ENCODE assay signal across 1 cellular context in the genomic region with DNA sequence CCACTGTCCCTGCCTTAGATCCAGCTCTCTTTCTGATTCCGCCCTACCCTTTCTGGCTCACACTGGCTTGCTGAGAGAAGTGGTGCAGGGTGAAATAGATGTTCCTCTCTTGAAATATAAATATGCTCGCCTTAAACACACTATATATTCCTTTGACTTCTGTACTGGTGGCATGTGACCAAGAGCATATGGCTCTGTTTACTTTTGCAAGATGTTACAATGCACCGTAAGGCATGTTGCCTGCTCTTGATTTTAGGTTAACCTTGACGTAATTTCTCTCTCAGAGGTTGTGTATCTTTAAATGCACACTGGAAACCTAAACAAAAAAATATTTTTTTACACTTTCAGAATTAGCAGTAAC.
TF ChIP-seq lines count a peak whose summit lies in the region.

No MANE protein-coding gene starts in this region.

TF ChIP-seq in HepG2, 621 proteins besides CTCF, POLR2A, EP300 and RAD21 (continued from another document):
- TF ChIP-seq, protein P1, sequence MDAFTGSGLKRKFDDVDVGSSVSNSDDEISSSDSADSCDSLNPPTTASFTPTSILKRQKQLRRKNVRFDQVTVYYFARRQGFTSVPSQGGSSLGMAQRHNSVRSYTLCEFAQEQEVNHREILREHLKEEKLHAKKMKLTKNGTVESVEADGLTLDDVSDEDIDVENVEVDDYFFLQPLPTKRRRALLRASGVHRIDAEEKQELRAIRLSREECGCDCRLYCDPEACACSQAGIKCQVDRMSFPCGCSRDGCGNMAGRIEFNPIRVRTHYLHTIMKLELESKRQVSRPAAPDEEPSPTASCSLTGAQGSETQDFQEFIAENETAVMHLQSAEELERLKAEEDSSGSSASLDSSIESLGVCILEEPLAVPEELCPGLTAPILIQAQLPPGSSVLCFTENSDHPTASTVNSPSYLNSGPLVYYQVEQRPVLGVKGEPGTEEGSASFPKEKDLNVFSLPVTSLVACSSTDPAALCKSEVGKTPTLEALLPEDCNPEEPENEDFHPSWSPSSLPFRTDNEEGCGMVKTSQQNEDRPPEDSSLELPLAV (CRISPR knock-in tag; conservative IDR thresholded peaks at IDR 0.05; ENCODE audit: low read depth) = no peak
- peak; percentile 8; the same call in 1 of the 2 replicates for TF ChIP-seq NR2F2 (IDR thresholded peaks at IDR 0.05; ENCODE audit: borderline replicate concordance, low read depth)
- TF ChIP-seq TBX3 (IDR thresholded peaks at IDR 0.05; ENCODE audit: borderline replicate concordance) = no peak
TF ChIP-seq in HepG2: peak in this region for 13.
